In the genomic region with DNA sequence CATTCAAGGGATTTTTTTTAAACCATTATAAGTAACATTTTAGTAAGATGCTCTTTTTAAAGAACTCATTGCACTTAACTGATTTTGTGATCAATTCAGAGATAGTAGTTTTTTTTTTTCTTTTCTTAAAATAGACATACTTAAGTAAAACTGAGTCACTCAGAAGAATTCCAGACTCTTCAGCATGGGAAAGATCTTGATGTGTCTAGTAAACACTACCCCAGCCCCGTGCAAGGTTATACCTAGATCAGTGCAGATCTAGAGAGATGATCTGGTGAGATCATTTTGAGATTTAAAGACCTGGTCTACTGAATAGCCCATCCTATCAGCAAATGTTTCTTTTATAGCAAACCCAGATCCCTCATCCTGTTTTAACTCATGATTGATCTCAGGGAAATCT, we compare ENCODE assay signal across 23 cellular contexts.
"Had no signal": no experiment of that assay in that cellular context is flagged by ENCODE, and none has a peak within 500 bp of the region (broad histone marks: within the 10 kb centered on the region; RNA-seq: fewer than 3 reads in every experiment).

No MANE protein-coding gene starts in this region.

- H3K4me2 ChIP-seq: neural progenitor cell had no signal

- H2AFZ ChIP-seq: neural progenitor cell, parathyroid adenoma had no signal

- DNase-seq: hippocampal formation; kidney glomerular epithelial cell; left cardiac atrium; lower lobe of right lung; mammary epithelial cell; mesendoderm; naive B cell; natural killer cell; nephron progenitor cell; occipital lobe; psoas muscle; right cardiac atrium; small intestine; spleen; stimulated activated CD4-positive, alpha-beta T cell treated with anti-CD3 and anti-CD28 coated beads, Interleukin-4, amount 100 ng/mL, for 24 hours; stimulated activated naive CD4-positive, alpha-beta T cell; tibial artery; uterus had no signal

- H3K36me3 ChIP-seq: lower lobe of right lung, neural progenitor cell, neutrophil, spleen, suprapubic skin, thoracic aorta, tibial artery, uterus had no signal

- H3K4me1 ChIP-seq: neural progenitor cell, parathyroid adenoma, suprapubic skin, tibial artery, uterus had no signal

- H3K9me3 ChIP-seq: lower lobe of right lung, neutrophil, psoas muscle, spleen, suprapubic skin, thoracic aorta, tibial artery, uterus had no signal

- H3K9ac ChIP-seq: neural progenitor cell, parathyroid adenoma had no signal

- H3K27me3 ChIP-seq: uterus had no signal

- H3K4me3 ChIP-seq: lower lobe of right lung, neural progenitor cell, psoas muscle, spleen, suprapubic skin, thoracic aorta, tibial artery, uterus had no signal

- H3K27ac ChIP-seq: lower lobe of right lung, neural progenitor cell, neutrophil, parathyroid adenoma, psoas muscle, spleen, suprapubic skin, thoracic aorta, tibial artery, uterus had no signal

- H3K79me2 ChIP-seq: parathyroid adenoma had no signal
